Comparison of ENCODE assay signal across 9 cellular contexts in the genomic region with DNA sequence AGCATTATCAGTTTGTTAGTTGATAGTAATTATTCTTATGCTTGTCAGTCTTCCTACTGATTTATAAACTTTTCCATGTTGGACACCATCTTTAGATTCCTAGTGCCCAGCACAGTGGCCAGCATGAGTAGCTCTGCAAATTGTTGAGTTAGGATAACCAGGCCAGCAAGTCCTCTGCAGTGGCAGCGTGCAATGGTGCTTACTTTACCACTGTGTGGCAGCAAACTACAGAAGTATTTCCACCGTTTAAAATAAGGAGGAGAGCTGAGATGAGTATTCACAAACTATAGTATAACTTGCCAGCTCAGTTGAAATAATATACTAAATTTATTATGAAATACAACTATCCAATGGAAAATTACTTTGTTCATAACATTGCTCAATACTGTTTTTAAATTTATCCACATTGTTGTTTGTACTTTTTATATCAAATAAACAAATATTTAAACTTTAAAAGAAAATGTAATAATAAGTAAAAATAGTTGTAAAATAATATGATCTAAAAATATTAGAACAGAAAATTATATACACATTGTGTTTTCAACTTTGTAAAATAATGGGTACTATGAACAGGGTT. TPM values are rescaled to one million over a fixed set of nuclear protein-coding genes. Genes with fewer than 3 reads are reported as not detected.
A peak's percentile ranks its signal among the peaks of the same experiment; 100 is the strongest.
DNase-seq lines count a peak whose midpoint lies in the region; ATAC-seq, FAIRE-seq and TF ChIP-seq lines count a peak whose summit lies in the region.
"Had no signal": no experiment of that assay in that cellular context is flagged by ENCODE, and none has a peak within 500 bp of the region (broad histone marks: within the 10 kb centered on the region; RNA-seq: fewer than 3 reads in every experiment).

No MANE protein-coding gene starts in this region.

- no peaks in the 10 kb centered on the region for H3K9me3 Mint-ChIP-seq in activated T-helper 1 cell treated with anti-CD3 and anti-CD28 coated beads, Interleukin-12 subunit alpha, Interleukin-12 subunit beta, Interleukin-2, Interleukin-4 antibody, amounts not matched to agents 30 ng/mL and 10 ng/mL and 1 ng/mL, durations not matched to agents 14 hours and 24 hours and 36 hours
- no peaks in the 10 kb centered on the region for H3K9me3 Mint-ChIP-seq in glutamatergic neuron (ENCODE audit: unreplicated experiment)
- H3K9me3 Mint-ChIP-seq in stimulated activated memory B cell treated with anti-CD40 and anti-IgM and Interleukin-4, amounts not matched to agents 10 μg/mL and 1 μg/mL and 100 μg/mL, for 72 hours = no peaks in the 10 kb centered on the region

- H3K27me3 Mint-ChIP-seq in activated T-helper 1 cell treated with anti-CD3 and anti-CD28 coated beads, Interleukin-12 subunit alpha, Interleukin-12 subunit beta, Interleukin-2, Interleukin-4 antibody, amounts not matched to agents 30 ng/mL and 10 ng/mL and 1 ng/mL, durations not matched to agents 14 hours and 24 hours and 36 hours (ENCODE audit: insufficient read depth) = peaks cover 2% of the 10 kb centered on the region
- peaks cover 1% of the 10 kb centered on the region for H3K27me3 Mint-ChIP-seq in glutamatergic neuron (ENCODE audit: unreplicated experiment)
- no peaks in the 10 kb centered on the region for H3K27me3 Mint-ChIP-seq in stimulated activated memory B cell treated with anti-CD40 and anti-IgM and Interleukin-4, amounts not matched to agents 10 μg/mL and 1 μg/mL and 100 μg/mL, for 72 hours

- H3K4me3 ChIP-seq in GM12875 (ENCODE audit: low read depth, low read length) (no peak overlapping the region), small intestine (ENCODE audit: low read depth in 1 of 2, low read length in 2 of 2) (no peak overlapping the region)
- H3K4me3 ChIP-seq: thoracic aorta had no signal

- peak overlapping the region; percentile 62 for H3K4me3 Mint-ChIP-seq in activated T-helper 1 cell treated with anti-CD3 and anti-CD28 coated beads, Interleukin-12 subunit alpha, Interleukin-12 subunit beta, Interleukin-2, Interleukin-4 antibody, amounts not matched to agents 30 ng/mL and 10 ng/mL and 1 ng/mL, durations not matched to agents 14 hours and 24 hours and 36 hours
- H3K4me3 Mint-ChIP-seq in glutamatergic neuron (ENCODE audit: unreplicated experiment) = no peak overlapping the region
- no peak overlapping the region for H3K4me3 Mint-ChIP-seq in stimulated activated memory B cell treated with anti-CD40 and anti-IgM and Interleukin-4, amounts not matched to agents 10 μg/mL and 1 μg/mL and 100 μg/mL, for 72 hours

- no peaks in the 10 kb centered on the region for H3K4me1 ChIP-seq in small intestine (ENCODE audit: control insufficient read depth in 2 of 2, insufficient read depth in 1 of 2, low read depth in 1 of 2, low read length in 1 of 2)

- no peaks in the 10 kb centered on the region for H3K9me3 ChIP-seq in small intestine (ENCODE audit: control insufficient read depth, low read depth)
- H3K9me3 ChIP-seq: thoracic aorta had no signal

- intact Hi-C loops in activated T-helper 1 cell treated with anti-CD3 and anti-CD28 coated beads, Interleukin-12 subunit alpha, Interleukin-12 subunit beta, Interleukin-2, Interleukin-4 antibody, amounts not matched to agents 30 ng/mL and 10 ng/mL and 1 ng/mL, durations not matched to agents 14 hours and 24 hours and 36 hours (cut with micrococcal nuclease) = loop anchor here (1.0 kb wide), 1 partner anchor 9 kb away; the partner anchor contains the start of gene THADA

- H3K27ac ChIP-seq in small intestine (ENCODE audit: low read depth in 1 of 2, low read length in 1 of 2) = no peak overlapping the region
- H3K27ac ChIP-seq: thoracic aorta had no signal

- H3K36me3 ChIP-seq in small intestine (ENCODE audit: control insufficient read depth in 2 of 2, insufficient read depth in 2 of 2, low read length in 2 of 2) = no peaks in the 10 kb centered on the region
- H3K36me3 ChIP-seq: thoracic aorta had no signal

- DNase-seq in AG09319 (ENCODE audit: extremely low read depth, low read depth) (peak; percentile 4), NCI-H226 (peak; percentile 50), glutamatergic neuron (peak; percentile 38), small intestine (peak; percentile 35), NK-92 (lab: John Stamatoyannopoulos, UW; ENCODE audit: unreplicated experiment) (no peak)
- DNase-seq in activated T-helper 1 cell treated with anti-CD3 and anti-CD28 coated beads, Interleukin-12 subunit alpha, Interleukin-12 subunit beta, Interleukin-2, Interleukin-4 antibody, amounts not matched to agents 30 ng/mL and 10 ng/mL and 1 ng/mL, durations not matched to agents 14 hours and 24 hours and 36 hours (ENCODE audit: low spot score) = peak; percentile 8

- no peaks in the 10 kb centered on the region for H3K27me3 ChIP-seq in small intestine (ENCODE audit: control insufficient read depth in 2 of 2, insufficient read depth in 2 of 2, low read length in 2 of 2)

- FAIRE-seq in small intestine (lab: Jason Lieb, UNC) = no peak

- ATAC-seq in stimulated activated memory B cell treated with anti-CD40 and anti-IgM and Interleukin-4, amounts not matched to agents 10 μg/mL and 1 μg/mL and 100 μg/mL, for 72 hours = no peak

- 8 to 15% (median 10%) methylated on average over 2 of the region's 2 CpGs for WGBS in small intestine, 3 donors

- peaks cover 1% of the 10 kb centered on the region for H3K36me3 Mint-ChIP-seq in activated T-helper 1 cell treated with anti-CD3 and anti-CD28 coated beads, Interleukin-12 subunit alpha, Interleukin-12 subunit beta, Interleukin-2, Interleukin-4 antibody, amounts not matched to agents 30 ng/mL and 10 ng/mL and 1 ng/mL, durations not matched to agents 14 hours and 24 hours and 36 hours (ENCODE audit: low read depth)
- H3K36me3 Mint-ChIP-seq in glutamatergic neuron (ENCODE audit: unreplicated experiment) = no peaks in the 10 kb centered on the region
- no peaks in the 10 kb centered on the region for H3K36me3 Mint-ChIP-seq in stimulated activated memory B cell treated with anti-CD40 and anti-IgM and Interleukin-4, amounts not matched to agents 10 μg/mL and 1 μg/mL and 100 μg/mL, for 72 hours

- TF ChIP-seq CTCF in AG09319 (IDR thresholded peaks at IDR 0.05; ENCODE audit: low read depth, low read length) = peak; percentile 65
- TF ChIP-seq CTCF in GM12875 (IDR thresholded peaks at IDR 0.05; ENCODE audit: borderline replicate concordance, insufficient read depth, low read depth, low read length) = peak; percentile 41; the same call in 1 of the 2 replicates
- TF ChIP-seq CTCF in glutamatergic neuron (IDR thresholded peaks at IDR 0.05; ENCODE audit: partially characterized antibody, unreplicated experiment) = peak; percentile 14

- H3K27ac Mint-ChIP-seq in activated T-helper 1 cell treated with anti-CD3 and anti-CD28 coated beads, Interleukin-12 subunit alpha, Interleukin-12 subunit beta, Interleukin-2, Interleukin-4 antibody, amounts not matched to agents 30 ng/mL and 10 ng/mL and 1 ng/mL, durations not matched to agents 14 hours and 24 hours and 36 hours = peak overlapping the region; percentile 84
- H3K27ac Mint-ChIP-seq in glutamatergic neuron (ENCODE audit: unreplicated experiment) = no peak overlapping the region
- H3K27ac Mint-ChIP-seq in stimulated activated memory B cell treated with anti-CD40 and anti-IgM and Interleukin-4, amounts not matched to agents 10 μg/mL and 1 μg/mL and 100 μg/mL, for 72 hours = no peak overlapping the region

- H3K4me1 Mint-ChIP-seq in activated T-helper 1 cell treated with anti-CD3 and anti-CD28 coated beads, Interleukin-12 subunit alpha, Interleukin-12 subunit beta, Interleukin-2, Interleukin-4 antibody, amounts not matched to agents 30 ng/mL and 10 ng/mL and 1 ng/mL, durations not matched to agents 14 hours and 24 hours and 36 hours (ENCODE audit: low read depth) = peaks cover 17% of the 10 kb centered on the region
- H3K4me1 Mint-ChIP-seq in glutamatergic neuron (ENCODE audit: low read depth, unreplicated experiment) = no peaks in the 10 kb centered on the region
- no peaks in the 10 kb centered on the region for H3K4me1 Mint-ChIP-seq in stimulated activated memory B cell treated with anti-CD40 and anti-IgM and Interleukin-4, amounts not matched to agents 10 μg/mL and 1 μg/mL and 100 μg/mL, for 72 hours

RNA-seq across cellular contexts. Expression of gene THADA, which starts 9.3 kb away (rescaled TPM):
- total RNA-seq in activated T-helper 1 cell treated with anti-CD3 and anti-CD28 coated beads, Interleukin-12 subunit alpha, Interleukin-12 subunit beta, Interleukin-2, Interleukin-4 antibody, amounts not matched to agents 30 ng/mL and 10 ng/mL and 1 ng/mL, durations not matched to agents 14 hours and 24 hours and 36 hours = 49.8 and 51.7 TPM in 2 replicates
- total RNA-seq in glutamatergic neuron (ENCODE audit: unreplicated experiment) = 15.0 TPM
- polyA plus RNA-seq in small intestine = 10 to 100 TPM in 2 of 3 donors, 1 to 10 TPM in 1; 6.3 to 13.5 (median 12.6) TPM

RNA-seq across cellular contexts. Expression of gene PLEKHH2, which starts 31.9 kb away (rescaled TPM):
- 0.12 and 0.13 TPM in 2 replicates for total RNA-seq in activated T-helper 1 cell treated with anti-CD3 and anti-CD28 coated beads, Interleukin-12 subunit alpha, Interleukin-12 subunit beta, Interleukin-2, Interleukin-4 antibody, amounts not matched to agents 30 ng/mL and 10 ng/mL and 1 ng/mL, durations not matched to agents 14 hours and 24 hours and 36 hours
- 0.71 TPM for total RNA-seq in glutamatergic neuron (ENCODE audit: unreplicated experiment)
- polyA plus RNA-seq in small intestine = 1 to 10 TPM; 1.1 to 1.6 (median 1.4) TPM

Comparison
In these comparisons a context has a peak if more than half of its experiments do, and no peak if none do; other contexts are left out.
1. CTCF ChIP-seq: peak in every context shown above with its lines; median percentile 65 in AG09319; 41 in GM12875; 14 in glutamatergic neuron.